In genomic region chr7:30172451-30172850, GRCh38 we compare ENCODE assay signal across 7 cellular contexts. TPM values are rescaled to one million over a fixed set of nuclear protein-coding genes. Genes with fewer than 3 reads are reported as not detected.
A peak's percentile ranks its signal among the peaks of the same experiment; 100 is the strongest.
DNase-seq lines count a peak whose midpoint lies in the region; ATAC-seq and TF ChIP-seq lines count a peak whose summit lies in the region.

No MANE protein-coding gene starts in this region.

- ATAC-seq in HG03039 (IDR thresholded peaks at IDR 0.05; ENCODE audit: unreplicated experiment), result no peak

- H3K4me2 ChIP-seq in GM23248 (ENCODE audit: unreplicated experiment) (peak overlapping the region; percentile 55), PC-9 (peak overlapping the region; percentile 17)

- H3K4me3 ChIP-seq in GM23248 (no peak overlapping the region; the same call in 1 of the 2 replicates), PC-9 (no peak overlapping the region), esophagus (ENCODE audit: low read depth in 1 of 2, low read length in 2 of 2) (no peak overlapping the region), skeletal muscle tissue (ENCODE audit: low read length in 3 of 3) (no peak overlapping the region)

- WGBS in GM23248 (ENCODE audit: low coverage in 1 of 2, low lambda C conversion rate in 2 of 2, missing lambda C conversion rate in 2 of 2), 2 experiments, result 52 to 54% methylated on average over 3 of the region's 3 CpGs
- 39 to 58% methylated on average over 3 of the region's 3 CpGs for WGBS in esophagus, 2 donors

- TF ChIP-seq CTCF in PC-9 (conservative IDR thresholded peaks at IDR 0.05), result no peak

- H3K36me3 ChIP-seq in GM23248 (ENCODE audit: low read depth) (no peaks in the 10 kb centered on the region), PC-9 (ENCODE audit: low read depth) (no peaks in the 10 kb centered on the region), esophagus (ENCODE audit: control insufficient read depth in 2 of 2, insufficient read depth in 2 of 2, low read length in 1 of 2) (no peaks in the 10 kb centered on the region), skeletal muscle tissue (ENCODE audit: control insufficient read depth in 3 of 3, insufficient read depth in 3 of 3, low read length in 3 of 3) (no peaks in the 10 kb centered on the region)

- H4K20me1 ChIP-seq in GM23248 (ENCODE audit: insufficient read depth) (no peaks in the 10 kb centered on the region), PC-9 (ENCODE audit: insufficient read depth) (no peaks in the 10 kb centered on the region)

- H3K27ac ChIP-seq in GM23248 (peak overlapping the region; percentile 78), PC-9 (no peak overlapping the region), esophagus (ENCODE audit: low read depth in 2 of 2, low read length in 1 of 2) (peak overlapping the region; percentile 63 to 78), skeletal muscle tissue (ENCODE audit: low read depth, low read length) (peak overlapping the region; percentile 87)

- H3K4me1 ChIP-seq in GM23248 (ENCODE audit: insufficient read depth) (peaks cover 47% of the 10 kb centered on the region), PC-9 (replicated peaks; ENCODE audit: insufficient read depth) (peaks cover 23% of the 10 kb centered on the region), esophagus (ENCODE audit: control insufficient read depth in 2 of 2, insufficient read depth in 2 of 2, low read length in 1 of 2) (peaks cover 3 to 11% of the 10 kb centered on the region in 2 donors), skeletal muscle tissue (ENCODE audit: control insufficient read depth in 3 of 3, insufficient read depth in 3 of 3, low read length in 3 of 3) (peaks cover 60 to 86% (median 62%) of the 10 kb centered on the region in 3 donors)

- H2AFZ ChIP-seq in GM23248 (no peak overlapping the region), PC-9 (no peak overlapping the region)

- H3K9ac ChIP-seq in GM23248 (peak overlapping the region; percentile 27; the same call in 1 of the 2 replicates), skeletal muscle tissue (ENCODE audit: low read depth in 1 of 3, low read length in 3 of 3) (peak overlapping the region in 2 of 3 donors; percentile 59 to 65)

- H3K9me2 ChIP-seq in GM23248 (ENCODE audit: insufficient read depth) (no peaks in the 10 kb centered on the region), PC-9 (ENCODE audit: insufficient read depth) (no peaks in the 10 kb centered on the region)

- no TSS peak for BruUV-seq in PC-9 (replicated peaks; lab: Mats Ljungman, UMichigan)

- peak; percentile 57 for DNase-seq in GM23248
- peak in 1 of 2 experiments; percentile 44 for DNase-seq in PC-9
- no peak for DNase-seq in effector CD4-positive, alpha-beta T cell
- no peak for DNase-seq in activated gamma-delta T cell treated with Interleukin-2 at 50 U/mL for 16 hours

- POLR2A ChIA-PET in PC-9 (lab: Charles Lee; ENCODE audit: unreplicated experiment), result no interaction called here

- H3K79me2 ChIP-seq in GM23248 (ENCODE audit: insufficient read depth) (no peaks in the 10 kb centered on the region), PC-9 (ENCODE audit: low read depth) (no peaks in the 10 kb centered on the region)

- H3F3A ChIP-seq in GM23248 (ENCODE audit: insufficient read depth) (peaks cover 51% of the 10 kb centered on the region), PC-9 (ENCODE audit: insufficient read depth, low read depth) (peaks cover 4% of the 10 kb centered on the region; the same call in 1 of the 2 replicates)

- H3K9me3 ChIP-seq in GM23248 (ENCODE audit: low read depth) (no peaks in the 10 kb centered on the region), PC-9 (ENCODE audit: insufficient read depth, low read depth) (no peaks in the 10 kb centered on the region; the same call in 1 of the 2 replicates), esophagus (ENCODE audit: control insufficient read depth in 2 of 2, insufficient read depth in 1 of 2, low read depth in 1 of 2, low read length in 1 of 2) (no peaks in the 10 kb centered on the region), skeletal muscle tissue (ENCODE audit: control insufficient read depth in 3 of 3, low read length in 3 of 3) (no peaks in the 10 kb centered on the region)

- in situ Hi-C loops in GM23248 (cut with MboI), result loop anchor here (25.0 kb wide), 1 partner anchor 240 kb away; no protein-coding TSS in a partner anchor

- CTCF ChIA-PET in PC-9 (lab: Charles Lee), result interaction anchor here (0.7 kb wide), 1 partner anchor 53 kb away, joined by 5 read pairs; no protein-coding TSS in a partner anchor

- intact Hi-C loops in PC-9 (cut with micrococcal nuclease; ENCODE audit: unreplicated experiment), result loop anchor here (5.0 kb wide), 2 partner anchors 145 to 335 kb away; partner anchors contain the start of genes FKBP14 and PLEKHA8

- H3K27me3 ChIP-seq in GM23248 (replicated peaks; ENCODE audit: insufficient read depth), result no peaks in the 10 kb centered on the region
- no peaks in the 10 kb centered on the region for H3K27me3 ChIP-seq in PC-9 (ENCODE audit: insufficient read depth, low read depth)
- no peaks in the 10 kb centered on the region for H3K27me3 ChIP-seq in esophagus (ENCODE audit: control insufficient read depth in 1 of 2, insufficient read depth in 2 of 2, low read length in 2 of 2)
- no peaks in the 10 kb centered on the region for H3K27me3 ChIP-seq in skeletal muscle tissue (ENCODE audit: control insufficient read depth in 3 of 3, insufficient read depth in 3 of 3, low read length in 3 of 3)

RNA-seq across cellular contexts. Expression of gene MTURN, which starts 37.7 kb away (rescaled TPM):
- 22.5 and 23.6 TPM in 2 replicates for total RNA-seq in GM23248 (2014; rRNA removed; shearing (Covaris generic))
- polyA plus RNA-seq in GM23248 (2016; fragmentation: Nextera tagmentation; extraction: Ambion mirVana) (15.6 and 15.9 TPM in 2 replicates), esophagus (1 to 10 TPM; 7.7 to 9.9 TPM)
- total RNA-seq in PC-9 (2021) (21.6 and 23.1 TPM in 2 replicates), skeletal muscle tissue (74.6 TPM)
